ENCODE assay signal across 16 cellular contexts in genomic region chr14:94356379-94357056, GRCh38. TPM values are rescaled to one million over a fixed set of nuclear protein-coding genes. Genes with fewer than 3 reads are reported as not detected.
DNase-seq lines count a peak whose midpoint lies in the region; ATAC-seq, FAIRE-seq and TF ChIP-seq lines count a peak whose summit lies in the region.
"Had no signal": no experiment of that assay in that cellular context is flagged by ENCODE, and none has a peak within 500 bp of the region (broad histone marks: within the 10 kb centered on the region; RNA-seq: fewer than 3 reads in every experiment).

No MANE protein-coding gene starts in this region.

- H3K79me2 ChIP-seq in H9 (ENCODE audit: insufficient read depth, low read length): no peaks in the 10 kb centered on the region
- no peaks in the 10 kb centered on the region for H3K79me2 ChIP-seq in HepG2 (ENCODE audit: insufficient read depth, low read length)
- no peaks in the 10 kb centered on the region for H3K79me2 ChIP-seq in GM23248 (ENCODE audit: insufficient read depth)

- H2AK5ac ChIP-seq in H9 (ENCODE audit: insufficient read length, low read length): no peak overlapping the region

- H3K36me3 Mint-ChIP-seq in H9 (ENCODE audit: insufficient read depth in 1 of 3, low read depth in 3 of 3): peaks cover 0 to 4% (median 0%) of the 10 kb centered on the region in 3 experiments; a peak in 1 of 7 replicates

- H3K27me3 ChIP-seq in H9 (ENCODE audit: insufficient read depth, low read length): no peaks in the 10 kb centered on the region
- no peaks in the 10 kb centered on the region for H3K27me3 ChIP-seq in bronchial epithelial cell (ENCODE audit: control insufficient read depth, insufficient read depth, low read length)
- no peaks in the 10 kb centered on the region for H3K27me3 ChIP-seq in HepG2 (ENCODE audit: control insufficient read depth in 1 of 2, insufficient read depth in 2 of 2, low read length in 2 of 2)
- H3K27me3 ChIP-seq in GM23248 (replicated peaks; ENCODE audit: insufficient read depth): no peaks in the 10 kb centered on the region
- H3K27me3 ChIP-seq: BLaER1 treated with 17β-estradiol and CSF1 and Interleukin-3, amounts not matched to agents 10 nM and 100 nM; SJCRH30 had no signal

- POLR2A ChIA-PET in HepG2 (lab: Yijun Ruan, JAX): interaction anchor here (1.2 to 3.6 kb wide), 5 partner anchors 20 to 55 kb away, joined by 3 to 32 read pairs (median 7); partner anchors contain the start of gene SERPINA1

- H3K4ac ChIP-seq in H9 (ENCODE audit: low read depth, low read length): no peak overlapping the region

- no peak overlapping the region for H3T11ph ChIP-seq in H9 (ENCODE audit: low read length)

- CTCF ChIA-PET in HepG2 (lab: Yijun Ruan, JAX; ENCODE audit: low intra/inter-chr PET ratio, low total read pairs): interaction anchor here (0.7 to 2.4 kb wide), 2 partner anchors 19 to 56 kb away, joined by 3 to 14 read pairs; no protein-coding TSS in a partner anchor

- no peak for TF ChIP-seq CTCF in H9 (conservative IDR thresholded peaks at IDR 0.05)
- no peak for TF ChIP-seq CTCF in bronchial epithelial cell (IDR thresholded peaks at IDR 0.05; ENCODE audit: insufficient read depth, low read length, severe bottlenecking)
- no peak for TF ChIP-seq CTCF in HepG2 (CRISPR knock-in tag; IDR thresholded peaks at IDR 0.05)

- H2BK120ac ChIP-seq in H9 (ENCODE audit: low read depth, low read length, poor library complexity, severe bottlenecking): no peak overlapping the region

- no peaks in the 10 kb centered on the region for H3K23me2 ChIP-seq in H9 (ENCODE audit: insufficient read length, low read depth, low read length, poor library complexity, severe bottlenecking)

- H3K9me3 Mint-ChIP-seq in H9: no peaks in the 10 kb centered on the region; a peak in 2 of 5 replicates

- WGBS in H9 (ENCODE audit: extremely low coverage, insufficient read length, low lambda C conversion rate): no CpG with 5 or more reads among the region's 5 CpGs
- WGBS in HepG2 (ENCODE audit: low lambda C conversion rate): 72% methylated on average over 5 of the region's 5 CpGs
- 88 to 91% methylated on average over 5 of the region's 5 CpGs for WGBS in GM23248 (ENCODE audit: low coverage in 1 of 2, low lambda C conversion rate in 2 of 2, missing lambda C conversion rate in 2 of 2), 2 experiments

- in situ Hi-C loops in HepG2 (cut with HindIII; ENCODE audit: extremely low pct_ligation_motif_present, low pct_unique_long_range_greater_than_20kb): no loop called here
- in situ Hi-C loops in GM23248 (cut with MboI): no loop called here

- FAIRE-seq in bronchial epithelial cell (lab: Jason Lieb, UNC): no peak
- no peak for FAIRE-seq in HepG2 (lab: Jason Lieb, UNC)
- FAIRE-seq: HTR-8/SVneo had no signal

- H3K36me3 ChIP-seq in bronchial epithelial cell (ENCODE audit: control insufficient read depth, insufficient read depth, low read length) (no peaks in the 10 kb centered on the region), HepG2 (replicated peaks in 1 of 2; ENCODE audit: control insufficient read depth in 1 of 2, insufficient read depth in 2 of 2, low read length in 2 of 2) (no peaks in the 10 kb centered on the region), GM23248 (ENCODE audit: low read depth) (no peaks in the 10 kb centered on the region)
- H3K36me3 ChIP-seq: BLaER1 treated with 17β-estradiol and CSF1 and Interleukin-3, amounts not matched to agents 10 nM and 100 nM; HAP-1; SJCRH30 had no signal

- no peak for TF ChIP-seq EP300 in HepG2 (IDR thresholded peaks at IDR 0.05; ENCODE audit: low read depth in 2 of 2, low read length in 2 of 2)
- no peak for TF ChIP-seq EP300 in HepG2 (CRISPR knock-in tag; IDR thresholded peaks at IDR 0.05; ENCODE audit: borderline replicate concordance)

- H3K23ac ChIP-seq in H9 (ENCODE audit: insufficient read length, low read depth, low read length): no peak overlapping the region

- H3K79me1 ChIP-seq in H9 (ENCODE audit: insufficient read depth, low read depth, low read length, poor library complexity, severe bottlenecking): no peaks in the 10 kb centered on the region

- H3K27ac Mint-ChIP-seq in H9: peak overlapping the region in 1 of 3 experiments; percentile 2; a peak in 1 of 7 replicates

- H2BK15ac ChIP-seq in H9 (ENCODE audit: low read depth, low read length): no peak overlapping the region

- BruUV-seq in HepG2 (replicated peaks; lab: Mats Ljungman, UMichigan): no TSS peak

- H4K91ac ChIP-seq in H9 (ENCODE audit: insufficient read length, low read depth, low read length): no peak overlapping the region

- H4K8ac ChIP-seq in H9 (replicated peaks; ENCODE audit: insufficient read length, low read depth, low read length): no peak overlapping the region

- H4K5ac ChIP-seq in H9 (ENCODE audit: insufficient read length, low read depth, low read length): no peak overlapping the region

- H3K18ac ChIP-seq in H9 (ENCODE audit: insufficient read length, low read depth, low read length): no peak overlapping the region

- H2BK5ac ChIP-seq in H9 (ENCODE audit: insufficient read length, low read length): no peak overlapping the region

- no peak overlapping the region for H3K56ac ChIP-seq in H9 (ENCODE audit: insufficient read length, low read depth, low read length)

- ATAC-seq in HepG2: no peak
- ATAC-seq in HG02623 (IDR thresholded peaks at IDR 0.05; ENCODE audit: unreplicated experiment): no peak

- H3K27ac ChIP-seq in H9 (ENCODE audit: insufficient read length, low read depth, low read length): no peak overlapping the region
- H3K27ac ChIP-seq in HepG2 (ENCODE audit: extremely low read length, insufficient read depth, low read length): peak overlapping the region; percentile 7
- no peak overlapping the region for H3K27ac ChIP-seq in GM23248
- H3K27ac ChIP-seq: BLaER1 treated with 17β-estradiol and CSF1 and Interleukin-3, amounts not matched to agents 10 nM and 100 nM; RWPE1; SJCRH30 had no signal

- H3K27me3 Mint-ChIP-seq in H9 (ENCODE audit: low read depth): no peaks in the 10 kb centered on the region; the same call in 1 of the 2 replicates

- TF ChIP-seq POLR2A in HepG2 (IDR thresholded peaks at IDR 0.05; ENCODE audit: insufficient read depth in 1 of 2, low read depth in 2 of 2, low read length in 2 of 2): no peak

- no peaks in the 10 kb centered on the region for H4K20me1 ChIP-seq in H9 (ENCODE audit: control insufficient read depth, insufficient read depth, insufficient read length)
- no peaks in the 10 kb centered on the region for H4K20me1 ChIP-seq in HepG2 (ENCODE audit: insufficient read depth, low read length)
- H4K20me1 ChIP-seq in GM23248 (ENCODE audit: insufficient read depth): no peaks in the 10 kb centered on the region
- H4K20me1 ChIP-seq: BLaER1 treated with 17β-estradiol and CSF1 and Interleukin-3, amounts not matched to agents 10 nM and 100 nM had no signal

- H2BK12ac ChIP-seq in H9 (ENCODE audit: insufficient read length, low read depth, low read length): no peak overlapping the region

- H2AFZ ChIP-seq in H9 (ENCODE audit: low read length) (no peak overlapping the region), HepG2 (ENCODE audit: low read length) (no peak overlapping the region), GM23248 (no peak overlapping the region)

- no peaks in the 10 kb centered on the region; the same call in 1 of the 2 replicates for H3K4me1 ChIP-seq in H9 (ENCODE audit: insufficient read depth, low read length)
- H3K4me1 ChIP-seq in HepG2 (ENCODE audit: insufficient read depth, low read length): peaks cover 61% of the 10 kb centered on the region
- no peaks in the 10 kb centered on the region for H3K4me1 ChIP-seq in GM23248 (ENCODE audit: insufficient read depth)
- H3K4me1 ChIP-seq: SJCRH30 had no signal

- TF ChIP-seq RAD21 in HepG2 (CRISPR knock-in tag; IDR thresholded peaks at IDR 0.05): no peak

- intact Hi-C loops in HepG2 (cut with micrococcal nuclease; ENCODE audit: unreplicated experiment): loop anchor here (5.0 kb wide), 1 partner anchor 34 kb away; the partner anchor contains the start of gene SERPINA6

- no peak overlapping the region for H3K14ac ChIP-seq in H9 (ENCODE audit: insufficient read depth, low read length)

- H3K9ac ChIP-seq in H9 (ENCODE audit: extremely low read depth, insufficient read length, low read length) (no peak overlapping the region), HepG2 (ENCODE audit: insufficient read depth, low read depth, low read length) (no peak overlapping the region), GM23248 (no peak overlapping the region)
- H3K9ac ChIP-seq: BLaER1 treated with 17β-estradiol and CSF1 and Interleukin-3, amounts not matched to agents 10 nM and 100 nM had no signal

- no peaks in the 10 kb centered on the region for H3F3A ChIP-seq in GM23248 (ENCODE audit: insufficient read depth)

- DNase-seq in H9 (peak; percentile 8), bronchial epithelial cell (ENCODE audit: low read depth) (peak; percentile 27), HepG2 (ENCODE audit: low spot score) (no peak), GM23248 (no peak)
- DNase-seq in stimulated activated CD8-positive, alpha-beta memory T cell treated with anti-CD3 and anti-CD28 coated beads, Interleukin-4, amount 100 ng/mL, for 48 hours: peak; percentile 14
- DNase-seq in stimulated activated CD4-positive, alpha-beta T cell treated with anti-CD3 and anti-CD28 coated beads, Interleukin-2, amount 100 ng/mL, for 48 hours: no peak
- DNase-seq: DMS 273 treated with DMSO at 0.1 percent for 48 hours, NCI-H1436, NCI-H2081, NCI-H524 treated with DMSO at 0.1 percent for 48 hours, SJCRH30 had no signal

- peaks cover 12% of the 10 kb centered on the region in 2 experiments for H3K4me1 Mint-ChIP-seq in H9

- H3K9me3 ChIP-seq in H9 (ENCODE audit: control insufficient read depth, low read depth, low read length) (no peaks in the 10 kb centered on the region), HepG2 (ENCODE audit: low read length) (0 out of 2 replicates have a peak, but pooled peaks cover 5% of the 10 kb centered on the region), GM23248 (ENCODE audit: low read depth) (no peaks in the 10 kb centered on the region)
- H3K9me3 ChIP-seq: HAP-1, SJCRH30 had no signal

- H3K4me3 ChIP-seq in bronchial epithelial cell (ENCODE audit: low read depth, low read length): no peak overlapping the region
- no peak overlapping the region for H3K4me3 ChIP-seq in HepG2 (replicated peaks in 1 of 3; ENCODE audit: insufficient read depth in 1 of 3, low read depth in 2 of 3, low read length in 3 of 3)
- H3K4me3 ChIP-seq in GM23248: no peak overlapping the region
- H3K4me3 ChIP-seq: BLaER1 treated with 17β-estradiol and CSF1 and Interleukin-3, amounts not matched to agents 10 nM and 100 nM; HAP-1; SJCRH30 had no signal

- no peaks in the 10 kb centered on the region for H3K9me2 ChIP-seq in GM23248 (ENCODE audit: insufficient read depth)

- no peak overlapping the region for H3K4me3 Mint-ChIP-seq in H9

- H2BK20ac ChIP-seq in H9 (ENCODE audit: low read depth, low read length, poor library complexity, severe bottlenecking): no peak overlapping the region

- H3K4me2 ChIP-seq in H9 (ENCODE audit: insufficient read depth, insufficient read length, low read length): no peak overlapping the region
- H3K4me2 ChIP-seq in HepG2 (ENCODE audit: low read depth, low read length): peak overlapping the region; percentile 18; the same call in 1 of the 2 replicates
- no peak overlapping the region for H3K4me2 ChIP-seq in GM23248 (ENCODE audit: unreplicated experiment)
- H3K4me2 ChIP-seq: BLaER1 treated with 17β-estradiol and CSF1 and Interleukin-3, amounts not matched to agents 10 nM and 100 nM had no signal

RNA-seq across cellular contexts. Expression of gene SERPINA2, which starts 10.0 kb away (rescaled TPM):
- total RNA-seq in H9 (2021) (not detected in 2 replicates), bronchial epithelial cell (not detected in 2 replicates), HepG2 (2016; rRNA removed; fragmentation: Illumina TruSeq; extraction: Trizol) (0.24 TPM in 1 of 2 replicates, not detected in the other)
- total RNA-seq in HepG2 (2016; cell fraction: cytosol; rRNA removed; fragmentation: Illumina TruSeq; extraction: Trizol; ENCODE audit: low read depth): not detected in 2 replicates
- 0.21 TPM in 1 of 2 replicates, not detected in the other for total RNA-seq in HepG2 (2016; cell fraction: insoluble cytoplasmic fraction; rRNA removed; fragmentation: Illumina TruSeq; extraction: Trizol)
- total RNA-seq in HepG2 (2016; cell fraction: membrane; rRNA removed; fragmentation: Illumina TruSeq; extraction: Trizol): not detected in 2 replicates
- total RNA-seq in HepG2 (2016; cell fraction: nucleus; rRNA removed; fragmentation: Illumina TruSeq; extraction: Trizol): not detected in 2 replicates
- polyA plus RNA-seq in HepG2 (2011; rRNA removed) (0.08 TPM in 1 of 2 replicates, not detected in the other), GM23248 (2016; fragmentation: Nextera tagmentation; extraction: Ambion mirVana) (not detected in 2 replicates)
- polyA plus RNA-seq in HepG2 (2011; cell fraction: cytosol; rRNA removed): not detected in 2 replicates
- polyA plus RNA-seq in HepG2 (2011; cell fraction: nucleus; rRNA removed): 0.81 and 0.84 TPM in 2 replicates
- 0.17 TPM in 1 of 2 replicates, not detected in the other for polyA plus RNA-seq in HepG2 (2012)
- polyA plus RNA-seq in HepG2 (2016; cell fraction: cytosol; fragmentation: Illumina TruSeq; extraction: Trizol; ENCODE audit: low read depth): not detected in 2 replicates
- polyA plus RNA-seq in HepG2 (2016; cell fraction: insoluble cytoplasmic fraction; fragmentation: Illumina TruSeq; extraction: Trizol; ENCODE audit: low read depth): not detected in 2 replicates
- 0.21 TPM in 1 of 2 replicates, not detected in the other for polyA plus RNA-seq in HepG2 (2016; cell fraction: membrane; fragmentation: Illumina TruSeq; extraction: Trizol; ENCODE audit: low read depth)
- not detected in 2 replicates for polyA plus RNA-seq in HepG2 (2016; cell fraction: nucleus; fragmentation: Illumina TruSeq; extraction: Trizol; ENCODE audit: insufficient read depth, low read depth)
- not detected in 2 replicates for polyA minus RNA-seq in HepG2 (2011; rRNA and poly(A)+ RNA removed; ENCODE audit: low replicate concordance)
- not detected in 2 replicates for polyA minus RNA-seq in HepG2 (2011; cell fraction: cytosol; rRNA and poly(A)+ RNA removed)
- 0.87 and 1.4 TPM in 2 replicates for polyA minus RNA-seq in HepG2 (2011; cell fraction: nucleus; rRNA and poly(A)+ RNA removed)
- not detected in 2 replicates for total RNA-seq in GM23248 (2014; rRNA removed; shearing (Covaris generic))
- total RNA-seq: SJCRH30 had no signal

RNA-seq across cellular contexts. Expression of gene SERPINA1, which starts 31.9 kb away (rescaled TPM):
- not detected in 2 replicates for total RNA-seq in H9 (2021)
- total RNA-seq in bronchial epithelial cell: 0.26 and 0.51 TPM in 2 replicates
- total RNA-seq in HepG2 (2016; rRNA removed; fragmentation: Illumina TruSeq; extraction: Trizol): 2,013 and 3,266 TPM in 2 replicates
- 1,032 and 1,133 TPM in 2 replicates for total RNA-seq in HepG2 (2016; cell fraction: cytosol; rRNA removed; fragmentation: Illumina TruSeq; extraction: Trizol; ENCODE audit: low read depth)
- total RNA-seq in HepG2 (2016; cell fraction: insoluble cytoplasmic fraction; rRNA removed; fragmentation: Illumina TruSeq; extraction: Trizol): 1,778 and 3,168 TPM in 2 replicates
- total RNA-seq in HepG2 (2016; cell fraction: membrane; rRNA removed; fragmentation: Illumina TruSeq; extraction: Trizol): 2,429 and 2,540 TPM in 2 replicates
- 3,105 and 3,600 TPM in 2 replicates for total RNA-seq in HepG2 (2016; cell fraction: nucleus; rRNA removed; fragmentation: Illumina TruSeq; extraction: Trizol)
- polyA plus RNA-seq in HepG2 (2011; rRNA removed): 11,015 and 14,177 TPM in 2 replicates
- 9,533 and 11,655 TPM in 2 replicates for polyA plus RNA-seq in HepG2 (2011; cell fraction: cytosol; rRNA removed)
- polyA plus RNA-seq in HepG2 (2011; cell fraction: nucleus; rRNA removed): 2,313 and 3,208 TPM in 2 replicates
- 7,481 and 10,843 TPM in 2 replicates for polyA plus RNA-seq in HepG2 (2012)
- polyA plus RNA-seq in HepG2 (2016; cell fraction: cytosol; fragmentation: Illumina TruSeq; extraction: Trizol; ENCODE audit: low read depth): 4,767 and 4,962 TPM in 2 replicates
- 4,118 and 4,730 TPM in 2 replicates for polyA plus RNA-seq in HepG2 (2016; cell fraction: insoluble cytoplasmic fraction; fragmentation: Illumina TruSeq; extraction: Trizol; ENCODE audit: low read depth)
- 6,083 and 6,679 TPM in 2 replicates for polyA plus RNA-seq in HepG2 (2016; cell fraction: membrane; fragmentation: Illumina TruSeq; extraction: Trizol; ENCODE audit: low read depth)
- 8,870 and 9,648 TPM in 2 replicates for polyA plus RNA-seq in HepG2 (2016; cell fraction: nucleus; fragmentation: Illumina TruSeq; extraction: Trizol; ENCODE audit: insufficient read depth, low read depth)
- 7.6 and 11,192 TPM in 2 replicates for polyA minus RNA-seq in HepG2 (2011; rRNA and poly(A)+ RNA removed; ENCODE audit: low replicate concordance)
- polyA minus RNA-seq in HepG2 (2011; cell fraction: cytosol; rRNA and poly(A)+ RNA removed): 3,443 and 4,995 TPM in 2 replicates
- 1,177 and 2,207 TPM in 2 replicates for polyA minus RNA-seq in HepG2 (2011; cell fraction: nucleus; rRNA and poly(A)+ RNA removed)
- 0.65 TPM in 1 of 2 replicates, not detected in the other for total RNA-seq in GM23248 (2014; rRNA removed; shearing (Covaris generic))
- 0.16 and 0.96 TPM in 2 replicates for polyA plus RNA-seq in GM23248 (2016; fragmentation: Nextera tagmentation; extraction: Ambion mirVana)
- total RNA-seq: SJCRH30 had no signal

RNA-seq across cellular contexts. Expression of gene SERPINA6, which starts 33.4 kb away (rescaled TPM):
- total RNA-seq in H9 (2021): not detected in 2 replicates
- total RNA-seq in bronchial epithelial cell: not detected in 2 replicates
- 144 and 260 TPM in 2 replicates for total RNA-seq in HepG2 (2016; rRNA removed; fragmentation: Illumina TruSeq; extraction: Trizol)
- 46.5 and 59.8 TPM in 2 replicates for total RNA-seq in HepG2 (2016; cell fraction: cytosol; rRNA removed; fragmentation: Illumina TruSeq; extraction: Trizol; ENCODE audit: low read depth)
- 147 and 255 TPM in 2 replicates for total RNA-seq in HepG2 (2016; cell fraction: insoluble cytoplasmic fraction; rRNA removed; fragmentation: Illumina TruSeq; extraction: Trizol)
- total RNA-seq in HepG2 (2016; cell fraction: membrane; rRNA removed; fragmentation: Illumina TruSeq; extraction: Trizol): 72.4 and 91.0 TPM in 2 replicates
- total RNA-seq in HepG2 (2016; cell fraction: nucleus; rRNA removed; fragmentation: Illumina TruSeq; extraction: Trizol): 209 and 232 TPM in 2 replicates
- polyA plus RNA-seq in HepG2 (2011; rRNA removed): 333 and 391 TPM in 2 replicates
- polyA plus RNA-seq in HepG2 (2011; cell fraction: cytosol; rRNA removed): 334 and 367 TPM in 2 replicates
- 148 and 149 TPM in 2 replicates for polyA plus RNA-seq in HepG2 (2011; cell fraction: nucleus; rRNA removed)
- polyA plus RNA-seq in HepG2 (2012): 165 and 183 TPM in 2 replicates
- 50.8 and 68.1 TPM in 2 replicates for polyA plus RNA-seq in HepG2 (2016; cell fraction: cytosol; fragmentation: Illumina TruSeq; extraction: Trizol; ENCODE audit: low read depth)
- 148 and 161 TPM in 2 replicates for polyA plus RNA-seq in HepG2 (2016; cell fraction: insoluble cytoplasmic fraction; fragmentation: Illumina TruSeq; extraction: Trizol; ENCODE audit: low read depth)
- 59.5 and 79.3 TPM in 2 replicates for polyA plus RNA-seq in HepG2 (2016; cell fraction: membrane; fragmentation: Illumina TruSeq; extraction: Trizol; ENCODE audit: low read depth)
- 298 and 309 TPM in 2 replicates for polyA plus RNA-seq in HepG2 (2016; cell fraction: nucleus; fragmentation: Illumina TruSeq; extraction: Trizol; ENCODE audit: insufficient read depth, low read depth)
- 295 TPM in 1 of 2 replicates, not detected in the other for polyA minus RNA-seq in HepG2 (2011; rRNA and poly(A)+ RNA removed; ENCODE audit: low replicate concordance)
- polyA minus RNA-seq in HepG2 (2011; cell fraction: cytosol; rRNA and poly(A)+ RNA removed): 62.1 and 78.1 TPM in 2 replicates
- 54.3 and 66.5 TPM in 2 replicates for polyA minus RNA-seq in HepG2 (2011; cell fraction: nucleus; rRNA and poly(A)+ RNA removed)
- not detected in 2 replicates for total RNA-seq in GM23248 (2014; rRNA removed; shearing (Covaris generic))
- not detected in 2 replicates for polyA plus RNA-seq in GM23248 (2016; fragmentation: Nextera tagmentation; extraction: Ambion mirVana)
- total RNA-seq: SJCRH30 had no signal

Comparison
In these comparisons a context has a peak if more than half of its experiments do, and no peak if none do; other contexts are left out.
1. DNase-seq: peak in H9 (single experiment), bronchial epithelial cell (single experiment) and stimulated activated CD8-positive, alpha-beta memory T cell treated with anti-CD3 and anti-CD28 coated beads, Interleukin-4, amount 100 ng/mL, for 48 hours (single experiment); none in HepG2 (single experiment), GM23248 (single experiment) and stimulated activated CD4-positive, alpha-beta T cell treated with anti-CD3 and anti-CD28 coated beads, Interleukin-2, amount 100 ng/mL, for 48 hours (0 of 2).
2. RNA of gene SERPINA1, which starts 31.9 kb away (total RNA-seq): 1,032 to 3,600 TPM in HepG2; 0.65 TPM in GM23248, 0.26 to 0.51 TPM in bronchial epithelial cell and not detected in H9; every median in the first group is over 100 times any median in the second.
3. RNA of gene SERPINA6, which starts 33.4 kb away (total RNA-seq): 46.5 to 260 TPM in HepG2; not detected in H9, not detected in bronchial epithelial cell and not detected in GM23248; every median in the first group is over 10 times any median in the second.